1 cellular context compared by ENCODE assay signal in genomic region chr1:154272999-154273563, GRCh38.
TF ChIP-seq lines count a peak whose summit lies in the region.

No MANE protein-coding gene starts in this region.

TF ChIP-seq in IMR-90, 13 proteins besides CTCF, POLR2A, EP300 and RAD21 (continued from another document):
- no peak for TF ChIP-seq ELK1 (IDR thresholded peaks at IDR 0.05; ENCODE audit: borderline replicate concordance, low read depth, low read length)
- no peak for TF ChIP-seq RFX5 (IDR thresholded peaks at IDR 0.05; ENCODE audit: low read depth, low read length)
- TF ChIP-seq SMC3 (IDR thresholded peaks at IDR 0.05; ENCODE audit: low read depth, low read length): no peak
